1 cellular context compared by ENCODE assay signal in genomic region chr16:46677943-46678342, GRCh38.
TF ChIP-seq lines count a peak whose summit lies in the region.

No MANE protein-coding gene starts in this region.

TF ChIP-seq in GM12878, 131 proteins besides CTCF, POLR2A, EP300 and RAD21:
- TF ChIP-seq, protein P1, sequence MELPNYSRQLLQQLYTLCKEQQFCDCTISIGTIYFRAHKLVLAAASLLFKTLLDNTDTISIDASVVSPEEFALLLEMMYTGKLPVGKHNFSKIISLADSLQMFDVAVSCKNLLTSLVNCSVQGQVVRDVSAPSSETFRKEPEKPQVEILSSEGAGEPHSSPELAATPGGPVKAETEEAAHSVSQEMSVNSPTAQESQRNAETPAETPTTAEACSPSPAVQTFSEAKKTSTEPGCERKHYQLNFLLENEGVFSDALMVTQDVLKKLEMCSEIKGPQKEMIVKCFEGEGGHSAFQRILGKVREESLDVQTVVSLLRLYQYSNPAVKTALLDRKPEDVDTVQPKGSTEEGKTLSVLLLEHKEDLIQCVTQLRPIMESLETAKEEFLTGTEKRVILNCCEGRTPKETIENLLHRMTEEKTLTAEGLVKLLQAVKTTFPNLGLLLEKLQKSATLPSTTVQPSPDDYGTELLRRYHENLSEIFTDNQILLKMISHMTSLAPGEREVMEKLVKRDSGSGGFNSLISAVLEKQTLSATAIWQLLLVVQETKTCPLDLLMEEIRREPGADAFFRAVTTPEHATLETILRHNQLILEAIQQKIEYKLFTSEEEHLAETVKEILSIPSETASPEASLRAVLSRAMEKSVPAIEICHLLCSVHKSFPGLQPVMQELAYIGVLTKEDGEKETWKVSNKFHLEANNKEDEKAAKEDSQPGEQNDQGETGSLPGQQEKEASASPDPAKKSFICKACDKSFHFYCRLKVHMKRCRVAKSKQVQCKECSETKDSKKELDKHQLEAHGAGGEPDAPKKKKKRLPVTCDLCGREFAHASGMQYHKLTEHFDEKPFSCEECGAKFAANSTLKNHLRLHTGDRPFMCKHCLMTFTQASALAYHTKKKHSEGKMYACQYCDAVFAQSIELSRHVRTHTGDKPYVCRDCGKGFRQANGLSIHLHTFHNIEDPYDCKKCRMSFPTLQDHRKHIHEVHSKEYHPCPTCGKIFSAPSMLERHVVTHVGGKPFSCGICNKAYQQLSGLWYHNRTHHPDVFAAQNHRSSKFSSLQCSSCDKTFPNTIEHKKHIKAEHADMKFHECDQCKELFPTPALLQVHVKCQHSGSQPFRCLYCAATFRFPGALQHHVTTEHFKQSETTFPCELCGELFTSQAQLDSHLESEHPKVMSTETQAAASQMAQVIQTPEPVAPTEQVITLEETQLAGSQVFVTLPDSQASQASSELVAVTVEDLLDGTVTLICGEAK (IDR thresholded peaks at IDR 0.05; ENCODE audit: borderline replicate concordance), result peak; percentile 50; the same call in 1 of the 2 replicates
